ENCODE assay signal across 13 cellular contexts in genomic region chr5:53406630-53407316, GRCh38.
DNase-seq lines count a peak whose midpoint lies in the region; ATAC-seq and TF ChIP-seq lines count a peak whose summit lies in the region.
"Had no signal": no experiment of that assay in that cellular context is flagged by ENCODE, and none has a peak within 500 bp of the region (broad histone marks: within the 10 kb centered on the region; RNA-seq: fewer than 3 reads in every experiment).

No MANE protein-coding gene starts in this region.

- peak; percentile 97 for ATAC-seq in Panc1
- ATAC-seq in HG03196 (IDR thresholded peaks at IDR 0.05; ENCODE audit: unreplicated experiment) = no peak
- ATAC-seq: T-helper 17 cell had no signal

- no peak overlapping the region for H3K4me3 Mint-ChIP-seq in activated T-helper 2 cell treated with anti-CD3 and anti-CD28 coated beads, Interferon-gamma antibody, Interleukin-2, Interleukin-4, amounts not matched to agents 10 μg/mL and 5 μg/mL and 100 μg/mL, durations not matched to agents 14 hours and 24 hours and 36 hours (ENCODE audit: low read depth)
- H3K4me3 Mint-ChIP-seq: nephron, T-helper 17 cell had no signal

- H3K27me3 ChIP-seq in Panc1 (ENCODE audit: control insufficient read depth, insufficient read depth, low read length) = no peaks in the 10 kb centered on the region

- no peak overlapping the region for H3K4me3 ChIP-seq in Panc1 (ENCODE audit: low read depth in 2 of 2, low read length in 2 of 2)

- no peaks in the 10 kb centered on the region for H3K9me3 ChIP-seq in Panc1 (ENCODE audit: control insufficient read depth, insufficient read depth, low read depth, low read length)

- POLR2A ChIA-PET in Panc1 (lab: Charles Lee) = no interaction called here

- no peak overlapping the region for H3K27ac ChIP-seq in Panc1 (ENCODE audit: low read length)

- peaks cover 3% of the 10 kb centered on the region; the same call in 1 of the 2 replicates for H3K4me1 ChIP-seq in Panc1 (ENCODE audit: control insufficient read depth, insufficient read depth, low read length)

- H3K36me3 Mint-ChIP-seq in activated T-helper 2 cell treated with anti-CD3 and anti-CD28 coated beads, Interferon-gamma antibody, Interleukin-2, Interleukin-4, amounts not matched to agents 10 μg/mL and 5 μg/mL and 100 μg/mL, durations not matched to agents 14 hours and 24 hours and 36 hours (ENCODE audit: low read depth) = no peaks in the 10 kb centered on the region

- CTCF ChIA-PET in Panc1 (lab: Charles Lee) = no interaction called here

- TF ChIP-seq CTCF in Panc1 (IDR thresholded peaks at IDR 0.05) = no peak

- BruUV-seq in Panc1 (replicated peaks; lab: Mats Ljungman, UMichigan) = no TSS peak

- in situ Hi-C loops in Panc1 (cut with HindIII; ENCODE audit: low pct_unique_long_range_greater_than_20kb, low sequenced_read_pairs) = no loop called here

- intact Hi-C loops in Panc1 (cut with micrococcal nuclease; ENCODE audit: unreplicated experiment) = no loop called here
- intact Hi-C loops in activated T-helper 2 cell treated with anti-CD3 and anti-CD28 coated beads, Interferon-gamma antibody, Interleukin-2, Interleukin-4, amounts not matched to agents 10 μg/mL and 5 μg/mL and 100 μg/mL, durations not matched to agents 14 hours and 24 hours and 36 hours (cut with micrococcal nuclease) = no loop called here

- H3K9me3 Mint-ChIP-seq in activated T-helper 2 cell treated with anti-CD3 and anti-CD28 coated beads, Interferon-gamma antibody, Interleukin-2, Interleukin-4, amounts not matched to agents 10 μg/mL and 5 μg/mL and 100 μg/mL, durations not matched to agents 14 hours and 24 hours and 36 hours = no peaks in the 10 kb centered on the region
- H3K9me3 Mint-ChIP-seq: nephron had no signal

- H3K27ac Mint-ChIP-seq in activated T-helper 2 cell treated with anti-CD3 and anti-CD28 coated beads, Interferon-gamma antibody, Interleukin-2, Interleukin-4, amounts not matched to agents 10 μg/mL and 5 μg/mL and 100 μg/mL, durations not matched to agents 14 hours and 24 hours and 36 hours = no peak overlapping the region
- H3K27ac Mint-ChIP-seq: nephron, T-helper 17 cell had no signal

- peaks cover 2% of the 10 kb centered on the region for H3K27me3 Mint-ChIP-seq in activated T-helper 2 cell treated with anti-CD3 and anti-CD28 coated beads, Interferon-gamma antibody, Interleukin-2, Interleukin-4, amounts not matched to agents 10 μg/mL and 5 μg/mL and 100 μg/mL, durations not matched to agents 14 hours and 24 hours and 36 hours (ENCODE audit: low read depth)
- H3K27me3 Mint-ChIP-seq: T-helper 17 cell had no signal

- peaks cover 2% of the 10 kb centered on the region for H3K4me1 Mint-ChIP-seq in activated T-helper 2 cell treated with anti-CD3 and anti-CD28 coated beads, Interferon-gamma antibody, Interleukin-2, Interleukin-4, amounts not matched to agents 10 μg/mL and 5 μg/mL and 100 μg/mL, durations not matched to agents 14 hours and 24 hours and 36 hours (ENCODE audit: low read depth)
- H3K4me1 Mint-ChIP-seq: nephron, T-helper 17 cell had no signal

- peak; percentile 50 for DNase-seq in GM03348 (ENCODE audit: low spot score)
- DNase-seq in Panc1 (ENCODE audit: low read depth, low spot score) = peak; percentile 85
- DNase-seq in dedifferentiated amniotic fluid mesenchymal stem cell (ENCODE audit: extremely low spot score) = peak; percentile 90
- DNase-seq in non-pigmented ciliary epithelial cell (ENCODE audit: low read depth) = peak; percentile 90
- no peak for DNase-seq in NCI-H1694 treated with DMSO at 0.1 percent for 48 hours (lab: John Stamatoyannopoulos, UW)
- DNase-seq in activated T-helper 2 cell treated with anti-CD3 and anti-CD28 coated beads, Interferon-gamma antibody, Interleukin-2, Interleukin-4, amounts not matched to agents 10 μg/mL and 5 μg/mL and 100 μg/mL, durations not matched to agents 14 hours and 24 hours and 36 hours (ENCODE audit: low spot score) = no peak
- DNase-seq in activated CD4-positive, alpha-beta T cell treated with anti-CD3 and anti-CD28 coated beads, Interleukin-2, amount 50 U/mL, for 48 hours = no peak
- DNase-seq: amygdala, COR-L47, NCI-H1930, T-helper 17 cell had no signal

- H3K36me3 ChIP-seq in Panc1 (ENCODE audit: control insufficient read depth, insufficient read depth, low read length) = no peaks in the 10 kb centered on the region

Comparison
In these comparisons a context has a peak if more than half of its experiments do, and no peak if none do; other contexts are left out.
1. DNase-seq: peak in GM03348 (single experiment), Panc1 (single experiment), dedifferentiated amniotic fluid mesenchymal stem cell (single experiment) and non-pigmented ciliary epithelial cell (single experiment); none in NCI-H1694 treated with DMSO at 0.1 percent for 48 hours (single experiment), activated T-helper 2 cell treated with anti-CD3 and anti-CD28 coated beads, Interferon-gamma antibody, Interleukin-2, Interleukin-4, amounts not matched to agents 10 μg/mL and 5 μg/mL and 100 μg/mL, durations not matched to agents 14 hours and 24 hours and 36 hours (single experiment) and activated CD4-positive, alpha-beta T cell treated with anti-CD3 and anti-CD28 coated beads, Interleukin-2, amount 50 U/mL, for 48 hours (0 of 2).